Comparison of ENCODE assay signal across 3 cellular contexts in genomic region chr12:48193623-48194022, GRCh38.
A peak's percentile ranks its signal among the peaks of the same experiment; 100 is the strongest.
TF ChIP-seq lines count a peak whose summit lies in the region.

No MANE protein-coding gene starts in this region.

TF ChIP-seq in HEK293, 187 proteins besides CTCF, POLR2A, EP300 and RAD21:
- no peak for TF ChIP-seq ZNF24 (tag by site-specific recombination; IDR thresholded peaks at IDR 0.05)
- TF ChIP-seq ZNF335 (tag by site-specific recombination; conservative IDR thresholded peaks at IDR 0.05) = peak; percentile 75

TF ChIP-seq in K562, 482 proteins besides CTCF, POLR2A, EP300 and RAD21:
- TF ChIP-seq LEF1 (IDR thresholded peaks at IDR 0.05) = peak; percentile 20; the same call in 1 of the 2 replicates
- no peak for TF ChIP-seq ZKSCAN8 (CRISPR knock-in tag; IDR thresholded peaks at IDR 0.05)
- no peak for TF ChIP-seq OTX1 (CRISPR knock-in tag; IDR thresholded peaks at IDR 0.05)

TF ChIP-seq in WTC11, 78 proteins besides CTCF, POLR2A, EP300 and RAD21:
- no peak for TF ChIP-seq ATF3 (CRISPR knock-in tag; conservative IDR thresholded peaks at IDR 0.05)
- TF ChIP-seq ESRRA (CRISPR knock-in tag; IDR thresholded peaks at IDR 0.05; ENCODE audit: borderline replicate concordance) = no peak
- TF ChIP-seq PRRX2 (CRISPR knock-in tag; IDR thresholded peaks at IDR 0.05) = no peak
- TF ChIP-seq ZNF317 (CRISPR knock-in tag; IDR thresholded peaks at IDR 0.05; ENCODE audit: borderline replicate concordance, low read depth) = no peak
- TF ChIP-seq MYBL2 (CRISPR knock-in tag; IDR thresholded peaks at IDR 0.05) = no peak
- no peak for TF ChIP-seq ZNF416 (CRISPR knock-in tag; IDR thresholded peaks at IDR 0.05)
- TF ChIP-seq MAX (CRISPR knock-in tag; IDR thresholded peaks at IDR 0.05) = no peak
- TF ChIP-seq IRF1 (CRISPR knock-in tag; IDR thresholded peaks at IDR 0.05) = no peak
- no peak for TF ChIP-seq OVOL2 (CRISPR knock-in tag; IDR thresholded peaks at IDR 0.05; ENCODE audit: borderline replicate concordance)
- TF ChIP-seq SOX15 (CRISPR knock-in tag; IDR thresholded peaks at IDR 0.05) = no peak
- TF ChIP-seq GRHL2 (CRISPR knock-in tag; IDR thresholded peaks at IDR 0.05; ENCODE audit: insufficient replicate concordance, severe bottlenecking) = no peak
- no peak for TF ChIP-seq NR2C2 (CRISPR knock-in tag; IDR thresholded peaks at IDR 0.05)
- no peak for TF ChIP-seq ATF1 (CRISPR knock-in tag; IDR thresholded peaks at IDR 0.05)
- no peak for TF ChIP-seq NR3C1 (CRISPR knock-in tag; conservative IDR thresholded peaks at IDR 0.05; ENCODE audit: low read depth)
- no peak for TF ChIP-seq TP53 (CRISPR knock-in tag; IDR thresholded peaks at IDR 0.05)
- TF ChIP-seq ZNF281 (CRISPR knock-in tag; IDR thresholded peaks at IDR 0.05) = no peak
- TF ChIP-seq KAT7 (CRISPR knock-in tag; IDR thresholded peaks at IDR 0.05; ENCODE audit: borderline replicate concordance) = no peak
- no peak for TF ChIP-seq JAZF1 (CRISPR knock-in tag; IDR thresholded peaks at IDR 0.05)
- no peak for TF ChIP-seq ZNF219 (CRISPR knock-in tag; IDR thresholded peaks at IDR 0.05; ENCODE audit: borderline replicate concordance)
